Comparison of ENCODE assay signal across 8 cellular contexts in the genomic region with DNA sequence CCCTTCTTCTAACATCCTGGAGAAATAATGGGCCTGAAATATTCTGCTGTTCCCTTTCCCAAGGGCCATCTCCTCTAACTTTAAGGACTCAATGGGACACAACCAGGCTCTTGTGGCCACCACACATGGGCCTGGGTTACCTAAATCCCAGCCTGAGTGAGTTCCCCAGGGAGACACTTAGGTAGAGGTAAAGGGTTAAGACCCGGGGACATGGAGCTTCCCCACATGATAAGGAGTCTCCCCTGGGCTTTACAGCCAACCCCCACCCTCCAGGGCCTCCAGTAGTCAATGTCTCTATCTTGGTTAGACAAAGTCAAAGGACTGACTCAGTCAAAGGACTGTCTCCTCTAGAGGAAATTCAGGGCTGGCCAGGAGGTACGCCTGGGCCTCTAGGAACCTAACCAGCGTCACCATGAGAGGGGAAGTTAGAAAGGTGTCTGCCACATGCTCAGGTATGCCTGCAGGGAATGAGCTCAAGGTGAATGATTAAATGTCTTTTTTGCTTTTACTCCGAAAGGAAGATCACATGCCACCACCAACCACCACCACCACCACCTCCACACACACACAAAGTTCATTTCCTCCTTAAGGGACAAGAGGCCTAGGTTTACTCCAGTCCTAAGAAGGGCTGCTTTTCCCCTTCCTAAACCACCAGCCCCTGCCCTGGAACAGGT. TPM values are rescaled to one million over a fixed set of nuclear protein-coding genes. Genes with fewer than 3 reads are reported as not detected.
A peak's percentile ranks its signal among the peaks of the same experiment; 100 is the strongest.
DNase-seq lines count a peak whose midpoint lies in the region; ATAC-seq and TF ChIP-seq lines count a peak whose summit lies in the region.

No MANE protein-coding gene starts in this region.

- H3K36me3 Mint-ChIP-seq in activated CD8-positive, alpha-beta T cell treated with anti-CD3 and anti-CD28 coated beads, Interleukin-2, amount 10 ng/mL, durations not matched to agents 7 days and 5 days (ENCODE audit: low read depth): peaks cover 46% of the 10 kb centered on the region

- WGBS in prostate gland: 67% methylated on average over 4 of the region's 4 CpGs

- H3K9me3 ChIP-seq in prostate gland: no peaks in the 10 kb centered on the region

- CTCF ChIA-PET in activated CD8-positive, alpha-beta T cell treated with anti-CD3 and anti-CD28 coated beads, Interleukin-2, amount 10 ng/mL, durations not matched to agents 7 days and 5 days (lab: Charles Lee): interaction anchor here (1.7 to 9.4 kb wide), 4 partner anchors 9 to 537 kb away, joined by 5 to 246 read pairs (median 6); no protein-coding TSS in a partner anchor

- no peak for TF ChIP-seq CTCF in prostate gland (IDR thresholded peaks at IDR 0.05)

- H3K36me3 ChIP-seq in prostate gland: peaks cover 7 to 14% of the 10 kb centered on the region in 2 donors

- H3K27ac ChIP-seq in prostate gland: peak overlapping the region; percentile 54 to 99

- H3K27ac Mint-ChIP-seq in activated CD8-positive, alpha-beta T cell treated with anti-CD3 and anti-CD28 coated beads, Interleukin-2, amount 10 ng/mL, durations not matched to agents 7 days and 5 days: peak overlapping the region; percentile 90

- peak overlapping the region; percentile 62 for H3K4me3 Mint-ChIP-seq in activated CD8-positive, alpha-beta T cell treated with anti-CD3 and anti-CD28 coated beads, Interleukin-2, amount 10 ng/mL, durations not matched to agents 7 days and 5 days

- H3K9me3 Mint-ChIP-seq in activated CD8-positive, alpha-beta T cell treated with anti-CD3 and anti-CD28 coated beads, Interleukin-2, amount 10 ng/mL, durations not matched to agents 7 days and 5 days (ENCODE audit: insufficient read depth): no peaks in the 10 kb centered on the region

- H3K4me1 Mint-ChIP-seq in activated CD8-positive, alpha-beta T cell treated with anti-CD3 and anti-CD28 coated beads, Interleukin-2, amount 10 ng/mL, durations not matched to agents 7 days and 5 days (ENCODE audit: low read depth): peaks cover 84% of the 10 kb centered on the region

- POLR2A ChIA-PET in activated CD8-positive, alpha-beta T cell treated with anti-CD3 and anti-CD28 coated beads, Interleukin-2, amount 10 ng/mL, durations not matched to agents 7 days and 5 days (lab: Charles Lee): interaction anchor here (0.8 to 9.6 kb wide), 4 partner anchors 10 to 122 kb away, joined by 3 to 314 read pairs (median 4); no protein-coding TSS in a partner anchor

- H3K27me3 Mint-ChIP-seq in activated CD8-positive, alpha-beta T cell treated with anti-CD3 and anti-CD28 coated beads, Interleukin-2, amount 10 ng/mL, durations not matched to agents 7 days and 5 days (ENCODE audit: low read depth): no peaks in the 10 kb centered on the region

- TF ChIP-seq POLR2A in prostate gland (IDR thresholded peaks at IDR 0.05) (no peak), GM18505 (IDR thresholded peaks at IDR 0.05; ENCODE audit: borderline replicate concordance, extremely low read depth, insufficient read depth, insufficient read length) (no peak)

- H3K27me3 ChIP-seq in prostate gland (replicated peaks; ENCODE audit: insufficient read depth): no peaks in the 10 kb centered on the region

- intact Hi-C loops in prostate gland (cut with DNase I): no loop called here

- peaks cover 5% of the 10 kb centered on the region for H3K4me1 ChIP-seq in prostate gland (replicated peaks)

- no peak overlapping the region for H3K4me3 ChIP-seq in prostate gland

- peak; percentile 1 for ATAC-seq in activated CD8-positive, alpha-beta T cell treated with anti-CD3 and anti-CD28 coated beads, Interleukin-2, amount 10 ng/mL, durations not matched to agents 7 days and 5 days
- ATAC-seq in HG02642 (IDR thresholded peaks at IDR 0.05; ENCODE audit: poor library complexity, unreplicated experiment) (no peak), GM18505 (IDR thresholded peaks at IDR 0.05; ENCODE audit: unreplicated experiment) (no peak)

- DNase-seq in H4 (ENCODE audit: low spot score) (peak; percentile 46), fibroblast of peridontal ligament (ENCODE audit: extremely low read depth) (peak; percentile 68), prostate gland (ENCODE audit: low spot score) (no peak), DMS153 treated with DMSO at 0.1 percent for 48 hours (lab: John Stamatoyannopoulos, UW; ENCODE audit: unreplicated experiment) (no peak), NCI-H82 treated with DMSO at 0.1 percent for 48 hours (lab: John Stamatoyannopoulos, UW; ENCODE audit: unreplicated experiment) (no peak)
- DNase-seq in activated CD8-positive, alpha-beta T cell treated with anti-CD3 and anti-CD28 coated beads, Interleukin-2, amount 10 ng/mL, durations not matched to agents 7 days and 5 days: peak; percentile 70

RNA-seq across cellular contexts. Expression of gene ZFP36L1, which starts 6.9 kb away (rescaled TPM):
- 27.7 and 31.0 TPM in 2 replicates for total RNA-seq in H4 (2014; rRNA removed; shearing (Covaris generic))
- 10 to 100 TPM; 63.3 to 73.2 TPM for total RNA-seq in activated CD8-positive, alpha-beta T cell treated with anti-CD3 and anti-CD28 coated beads, Interleukin-2, amount 10 ng/mL, durations not matched to agents 7 days and 5 days
- 100 to 1,000 TPM; 359 to 556 TPM for total RNA-seq in prostate gland

Comparison
In these comparisons a context has a peak if more than half of its experiments do, and no peak if none do; other contexts are left out.
1. DNase-seq: peak in H4 (single experiment), activated CD8-positive, alpha-beta T cell treated with anti-CD3 and anti-CD28 coated beads, Interleukin-2, amount 10 ng/mL, durations not matched to agents 7 days and 5 days (single experiment) and fibroblast of peridontal ligament (single experiment); none in prostate gland (single experiment), DMS153 treated with DMSO at 0.1 percent for 48 hours (single experiment) and NCI-H82 treated with DMSO at 0.1 percent for 48 hours (single experiment).
2. RNA of gene ZFP36L1, which starts 6.9 kb away (total RNA-seq): 359 to 556 TPM in prostate gland; 63.3 to 73.2 TPM in activated CD8-positive, alpha-beta T cell treated with anti-CD3 and anti-CD28 coated beads, Interleukin-2, amount 10 ng/mL, durations not matched to agents 7 days and 5 days and 27.7 to 31.0 TPM in H4; every median in the first group is over 4 times any median in the second.